In genomic region chr9:121267689-121268597, GRCh38 we compare ENCODE assay signal across 8 cellular contexts. TPM values are rescaled to one million over a fixed set of nuclear protein-coding genes. Genes with fewer than 3 reads are reported as not detected.
DNase-seq lines count a peak whose midpoint lies in the region; ATAC-seq and TF ChIP-seq lines count a peak whose summit lies in the region.

Gene GSN, plus strand, starts transcription at chr9:121268162. Its CDS starts 33,810 bp downstream, at chr9:121301972.

- DNase-seq in HFF-Myc (ENCODE audit: extremely low read depth, low read depth) (no peak), NCI-H1930 (lab: John Stamatoyannopoulos, UW) (peak; percentile 36 to 54), cortex of kidney (lab: John Stamatoyannopoulos, UW) (peak; percentile 11), left colon (peak; percentile 85 to 89), NCI-H1694 (lab: John Stamatoyannopoulos, UW) (no peak)
- peak; percentile 69 for DNase-seq in activated CD4-positive, alpha-beta T cell treated with anti-CD3 and anti-CD28 coated beads for 36 hours
- DNase-seq in stimulated activated CD4-positive, alpha-beta T cell treated with anti-CD3 and anti-CD28 coated beads, Interleukin-1b, Interleukin-23, amount 100 ng/mL, for 48 hours = peak; percentile 39

- CTCF ChIA-PET in activated CD4-positive, alpha-beta T cell treated with anti-CD3 and anti-CD28 coated beads for 36 hours (lab: Charles Lee) = interaction anchor here (0.5 to 4.2 kb wide), 11 partner anchors 10 to 996 kb away, joined by 3 to 29 read pairs (median 3); no protein-coding TSS in a partner anchor

- H3K4me3 ChIP-seq in GM08714 (ENCODE audit: low read length) (peak within 1 kb of the TSS; percentile 69; the same call in 1 of the 2 replicates), HFF-Myc (replicated peaks; ENCODE audit: low read depth, low read length) (peak within 1 kb of the TSS; percentile 86)

- no peak within 1 kb of the TSS for H3K27ac Mint-ChIP-seq in activated CD4-positive, alpha-beta T cell treated with anti-CD3 and anti-CD28 coated beads for 36 hours

- H3K27me3 Mint-ChIP-seq in activated CD4-positive, alpha-beta T cell treated with anti-CD3 and anti-CD28 coated beads for 36 hours = peaks cover 15% of the 10 kb centered on the region

- H3K4me3 Mint-ChIP-seq in activated CD4-positive, alpha-beta T cell treated with anti-CD3 and anti-CD28 coated beads for 36 hours = peak within 1 kb of the TSS; percentile 61

- ATAC-seq in activated CD4-positive, alpha-beta T cell treated with anti-CD3 and anti-CD28 coated beads for 36 hours = peak; percentile 81
- peak; percentile 85 for ATAC-seq in left colon

- POLR2A ChIA-PET in activated CD4-positive, alpha-beta T cell treated with anti-CD3 and anti-CD28 coated beads for 36 hours (lab: Charles Lee) = no interaction called here

- no peak for TF ChIP-seq CTCF in HFF-Myc (IDR thresholded peaks at IDR 0.05; ENCODE audit: low read depth, low read length, missing control alignments)

- no peaks in the 10 kb centered on the region for H3K36me3 Mint-ChIP-seq in activated CD4-positive, alpha-beta T cell treated with anti-CD3 and anti-CD28 coated beads for 36 hours (ENCODE audit: low read depth)

- intact Hi-C loops in activated CD4-positive, alpha-beta T cell treated with anti-CD3 and anti-CD28 coated beads for 36 hours (cut with DNase I, micrococcal nuclease) = no loop called here
- intact Hi-C loops in left colon (cut with DNase I, micrococcal nuclease) = no loop called here

- H3K4me1 Mint-ChIP-seq in activated CD4-positive, alpha-beta T cell treated with anti-CD3 and anti-CD28 coated beads for 36 hours = peaks cover 14% of the 10 kb centered on the region

- H3K9me3 Mint-ChIP-seq in activated CD4-positive, alpha-beta T cell treated with anti-CD3 and anti-CD28 coated beads for 36 hours (ENCODE audit: low read depth) = no peaks in the 10 kb centered on the region

RNA-seq across cellular contexts. Expression of gene GSN, which starts in this region (rescaled TPM):
- 1 to 10 TPM; 1.7 to 1.9 TPM for total RNA-seq in activated CD4-positive, alpha-beta T cell treated with anti-CD3 and anti-CD28 coated beads for 36 hours
- total RNA-seq in left colon = 100 to 1,000 TPM; 404 to 854 TPM

Comparison
In these comparisons a context has a peak if more than half of its experiments do, and no peak if none do; other contexts are left out.
1. RNA of gene GSN (total RNA-seq): 404 to 854 TPM in left colon; 1.7 to 1.9 TPM in activated CD4-positive, alpha-beta T cell treated with anti-CD3 and anti-CD28 coated beads for 36 hours; every median in the first group is over 100 times any median in the second.
2. DNase-seq: peak in NCI-H1930 (2 of 2), activated CD4-positive, alpha-beta T cell treated with anti-CD3 and anti-CD28 coated beads for 36 hours (single experiment), cortex of kidney (single experiment), left colon (2 of 2) and stimulated activated CD4-positive, alpha-beta T cell treated with anti-CD3 and anti-CD28 coated beads, Interleukin-1b, Interleukin-23, amount 100 ng/mL, for 48 hours (single experiment); none in HFF-Myc (single experiment) and NCI-H1694 (single experiment).